Comparison of ENCODE assay signal across 11 cellular contexts in the genomic region with DNA sequence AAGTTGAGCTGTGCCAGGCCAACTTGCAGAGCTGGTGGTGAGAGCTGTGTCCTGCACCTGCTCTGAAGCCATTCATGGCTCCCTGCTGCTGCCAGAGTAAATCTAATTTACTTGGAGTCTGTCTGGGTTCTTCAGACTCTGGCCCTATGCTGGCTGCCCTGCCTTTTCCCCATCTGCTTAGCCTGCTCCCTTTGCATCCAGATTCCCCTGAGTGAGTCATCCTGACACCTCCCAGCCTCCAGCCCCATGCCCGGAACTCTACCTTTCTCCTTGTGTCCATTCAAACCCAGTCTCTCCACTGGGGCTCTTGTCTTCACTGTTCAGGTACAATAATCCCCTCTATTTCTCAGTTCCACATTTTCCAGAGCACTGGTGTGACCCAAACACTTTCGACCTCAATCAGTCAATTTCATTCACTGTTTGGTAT.
DNase-seq lines count a peak whose midpoint lies in the region; ATAC-seq and TF ChIP-seq lines count a peak whose summit lies in the region.
"Had no signal": no experiment of that assay in that cellular context is flagged by ENCODE, and none has a peak within 500 bp of the region (broad histone marks: within the 10 kb centered on the region; RNA-seq: fewer than 3 reads in every experiment).

No MANE protein-coding gene starts in this region.

- no peaks in the 10 kb centered on the region for H3K27me3 ChIP-seq in naive thymus-derived CD4-positive, alpha-beta T cell (ENCODE audit: control insufficient read depth in 2 of 2, insufficient read depth in 2 of 2, low read length in 2 of 2)

- DNase-seq in ELR (ENCODE audit: low read depth) = peak; percentile 18
- peak; percentile 30 for DNase-seq in mucosa of gallbladder (ENCODE audit: low spot score)
- no peak for DNase-seq in NCI-H2081 treated with DMSO at 0.1 percent for 48 hours (lab: John Stamatoyannopoulos, UW)
- no peak for DNase-seq in UCSD-AML1 (lab: John Stamatoyannopoulos, UW; ENCODE audit: unreplicated experiment)
- DNase-seq in naive thymus-derived CD4-positive, alpha-beta T cell = no peak
- no peak for DNase-seq in OCI-M2 (lab: John Stamatoyannopoulos, UW; ENCODE audit: unreplicated experiment)
- DNase-seq: activated naive CD4-positive, alpha-beta T cell treated with Interleukin-2 at 50 U/mL for 16 hours; NCI-H1092; T-helper 17 cell had no signal

- no peaks in the 10 kb centered on the region for H3K36me3 ChIP-seq in naive thymus-derived CD4-positive, alpha-beta T cell (ENCODE audit: control insufficient read depth in 2 of 3, insufficient read depth in 3 of 3, low read length in 3 of 3)

- intact Hi-C loops in naive thymus-derived CD4-positive, alpha-beta T cell (cut with micrococcal nuclease) = no loop called here

- H3K4me1 ChIP-seq in naive thymus-derived CD4-positive, alpha-beta T cell (ENCODE audit: control insufficient read depth in 2 of 2, insufficient read depth in 2 of 2, low read length in 2 of 2) = no peaks in the 10 kb centered on the region

- peaks cover 25% of the 10 kb centered on the region for H3K4me1 Mint-ChIP-seq in brain
- H3K4me1 Mint-ChIP-seq in naive thymus-derived CD4-positive, alpha-beta T cell = no peaks in the 10 kb centered on the region
- H3K4me1 Mint-ChIP-seq: T-helper 17 cell had no signal

- no peak for TF ChIP-seq CTCF in brain (conservative IDR thresholded peaks at IDR 0.05)

- peak; percentile 55 for ATAC-seq in HG02981 (IDR thresholded peaks at IDR 0.05; ENCODE audit: unreplicated experiment)
- no peak for ATAC-seq in naive thymus-derived CD4-positive, alpha-beta T cell
- ATAC-seq: T-helper 17 cell had no signal

- CTCF ChIA-PET in naive thymus-derived CD4-positive, alpha-beta T cell (lab: Charles Lee) = no interaction called here

- H3K27ac Mint-ChIP-seq in brain = peak overlapping the region in 4 of 5 experiments; percentile 19 to 72 (median 46)
- H3K27ac Mint-ChIP-seq in naive thymus-derived CD4-positive, alpha-beta T cell = no peak overlapping the region
- H3K27ac Mint-ChIP-seq: T-helper 17 cell had no signal

- POLR2A ChIA-PET in naive thymus-derived CD4-positive, alpha-beta T cell (lab: Charles Lee) = no interaction called here

- H3K27ac ChIP-seq in naive thymus-derived CD4-positive, alpha-beta T cell (ENCODE audit: low read depth, low read length) = no peak overlapping the region

- no peaks in the 10 kb centered on the region for H3K27me3 Mint-ChIP-seq in brain
- peaks cover 0 to 6% (median 5%) of the 10 kb centered on the region in 5 donors for H3K27me3 Mint-ChIP-seq in naive thymus-derived CD4-positive, alpha-beta T cell

- H3K4me3 ChIP-seq in naive thymus-derived CD4-positive, alpha-beta T cell (ENCODE audit: low read length) = no peak overlapping the region

- no peaks in the 10 kb centered on the region for H3K9me3 ChIP-seq in naive thymus-derived CD4-positive, alpha-beta T cell (ENCODE audit: control insufficient read depth in 2 of 3, low read length in 3 of 3)

- H3K36me3 Mint-ChIP-seq in brain = no peaks in the 10 kb centered on the region
- no peaks in the 10 kb centered on the region for H3K36me3 Mint-ChIP-seq in naive thymus-derived CD4-positive, alpha-beta T cell

- no peak overlapping the region for H3K4me3 Mint-ChIP-seq in brain
- no peak overlapping the region for H3K4me3 Mint-ChIP-seq in naive thymus-derived CD4-positive, alpha-beta T cell
- H3K4me3 Mint-ChIP-seq: T-helper 17 cell had no signal

- H3K9me3 Mint-ChIP-seq in brain = peaks cover 0 to 3% (median 0%) of the 10 kb centered on the region in 5 experiments
- H3K9me3 Mint-ChIP-seq in naive thymus-derived CD4-positive, alpha-beta T cell = no peaks in the 10 kb centered on the region

Comparison
In these comparisons a context has a peak if more than half of its experiments do, and no peak if none do; other contexts are left out.
1. DNase-seq: peak in ELR (single experiment) and mucosa of gallbladder (single experiment); none in NCI-H2081 treated with DMSO at 0.1 percent for 48 hours (single experiment), UCSD-AML1 (single experiment), naive thymus-derived CD4-positive, alpha-beta T cell (0 of 9) and OCI-M2 (single experiment).
2. H3K27ac Mint-ChIP-seq: peak in brain (4 of 5); none in naive thymus-derived CD4-positive, alpha-beta T cell (0 of 9).